In the genomic region with DNA sequence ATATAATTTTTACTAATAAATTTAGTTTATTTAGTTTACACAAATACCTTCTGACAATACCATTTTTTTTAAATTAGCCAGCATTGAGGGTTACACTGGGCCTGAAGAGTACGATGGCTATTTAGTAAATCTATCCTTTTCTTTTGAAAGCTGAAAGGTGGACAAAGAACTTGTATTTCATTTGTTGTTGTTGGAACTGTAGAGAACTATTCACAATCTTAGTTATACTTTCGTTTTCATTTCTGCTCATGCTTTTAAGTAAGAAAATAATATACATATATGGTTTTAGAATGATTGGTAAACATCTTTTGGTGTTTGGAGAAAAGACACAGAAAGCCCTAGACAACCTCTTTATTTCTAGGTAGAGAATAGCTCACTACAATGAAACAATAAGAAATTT, we compare ENCODE assay signal across 21 cellular contexts.
"Had no signal": no experiment of that assay in that cellular context is flagged by ENCODE, and none has a peak within 500 bp of the region (broad histone marks: within the 10 kb centered on the region; RNA-seq: fewer than 3 reads in every experiment).

No MANE protein-coding gene starts in this region.

- ATAC-seq: activated CD8-positive, alpha-beta memory T cell treated with anti-CD3 and anti-CD28 coated beads, Interleukin-2, amount 10 ng/mL, durations not matched to agents 7 days and 5 days; body of pancreas; T-cell had no signal

- H3K36me3 ChIP-seq: ascending aorta, Peyer's patch had no signal

- H3K9me3 ChIP-seq: ascending aorta, body of pancreas, Peyer's patch had no signal

- H3K27me3 ChIP-seq: ascending aorta, body of pancreas, Peyer's patch had no signal

- H3K27ac ChIP-seq: body of pancreas, Peyer's patch had no signal

- H3K4me3 ChIP-seq: ascending aorta, body of pancreas, Peyer's patch had no signal

- DNase-seq: activated B cell treated with CpG ODN at 0.5 μM for 24 hours; activated CD4-positive, alpha-beta T cell treated with anti-CD3 and anti-CD28 coated beads for 1 hour; activated CD4-positive, alpha-beta T cell treated with anti-CD3 and anti-CD28 coated beads, Interleukin-2, amount 10 ng/mL, durations not matched to agents 24 days and 14 days; activated CD4-positive, alpha-beta T cell treated with anti-CD3 and anti-CD28 coated beads, Interleukin-2, amount 50 U/mL, for 48 hours; activated CD8-positive, alpha-beta memory T cell treated with anti-CD3 and anti-CD28 coated beads, Interleukin-2, amount 10 ng/mL, durations not matched to agents 7 days and 5 days; activated effector memory CD4-positive, alpha-beta T cell treated with Interleukin-2 at 50 U/mL for 16 hours; activated naive CD4-positive, alpha-beta T cell; activated T-cell treated with anti-CD3 and anti-CD28 coated beads, Interleukin-2, amount 50 U/mL, for 24 hours; body of pancreas; NCI-H1048; NCI-H146; NCI-H187 treated with DMSO at 0.1 percent for 48 hours; NCI-H2081 treated with DMSO at 0.1 percent for 48 hours; NCI-H446; NCI-H524; Peyer's patch; SHP77; T-cell; T-helper 2 cell; T1000 had no signal

- H3K4me1 ChIP-seq: ascending aorta, body of pancreas, Peyer's patch had no signal
